In the genomic region with DNA sequence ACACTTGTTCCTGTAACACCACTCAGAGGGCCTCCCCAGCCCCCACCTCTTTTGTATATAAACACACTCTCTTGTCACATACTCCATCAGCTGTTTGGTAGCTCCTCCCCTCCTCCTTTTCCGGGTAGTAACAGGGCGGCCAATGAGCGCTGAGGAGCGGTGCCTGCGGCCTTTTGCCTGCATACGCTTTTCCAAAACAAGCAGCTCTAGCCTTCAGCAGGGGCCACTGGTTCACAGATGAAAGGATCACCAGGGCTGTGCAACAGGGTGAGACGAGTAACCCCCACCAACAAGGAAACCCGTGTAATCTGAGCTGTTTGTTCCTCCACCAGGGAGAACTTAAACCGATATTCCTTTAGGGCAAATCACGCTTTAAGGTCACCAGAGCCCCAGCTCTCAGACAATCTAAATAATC, we compare ENCODE assay signal across 1 cellular context.
TF ChIP-seq lines count a peak whose summit lies in the region.

No MANE protein-coding gene starts in this region.

TF ChIP-seq in K562, 482 proteins besides CTCF, POLR2A, EP300 and RAD21 (continued from another document and continues in another):
- TF ChIP-seq, protein P1, sequence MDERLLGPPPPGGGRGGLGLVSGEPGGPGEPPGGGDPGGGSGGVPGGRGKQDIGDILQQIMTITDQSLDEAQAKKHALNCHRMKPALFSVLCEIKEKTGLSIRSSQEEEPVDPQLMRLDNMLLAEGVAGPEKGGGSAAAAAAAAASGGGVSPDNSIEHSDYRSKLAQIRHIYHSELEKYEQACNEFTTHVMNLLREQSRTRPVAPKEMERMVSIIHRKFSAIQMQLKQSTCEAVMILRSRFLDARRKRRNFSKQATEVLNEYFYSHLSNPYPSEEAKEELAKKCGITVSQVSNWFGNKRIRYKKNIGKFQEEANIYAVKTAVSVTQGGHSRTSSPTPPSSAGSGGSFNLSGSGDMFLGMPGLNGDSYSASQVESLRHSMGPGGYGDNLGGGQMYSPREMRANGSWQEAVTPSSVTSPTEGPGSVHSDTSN (CRISPR knock-in tag; IDR thresholded peaks at IDR 0.05; ENCODE audit: low read depth): no peak
- TF ChIP-seq, protein P1 (tag; conservative IDR thresholded peaks at IDR 0.05; ENCODE audit: low read depth): 0 out of 2 replicates have a peak, but pooled peaks have one; percentile 45
- TF ChIP-seq, protein P2, sequence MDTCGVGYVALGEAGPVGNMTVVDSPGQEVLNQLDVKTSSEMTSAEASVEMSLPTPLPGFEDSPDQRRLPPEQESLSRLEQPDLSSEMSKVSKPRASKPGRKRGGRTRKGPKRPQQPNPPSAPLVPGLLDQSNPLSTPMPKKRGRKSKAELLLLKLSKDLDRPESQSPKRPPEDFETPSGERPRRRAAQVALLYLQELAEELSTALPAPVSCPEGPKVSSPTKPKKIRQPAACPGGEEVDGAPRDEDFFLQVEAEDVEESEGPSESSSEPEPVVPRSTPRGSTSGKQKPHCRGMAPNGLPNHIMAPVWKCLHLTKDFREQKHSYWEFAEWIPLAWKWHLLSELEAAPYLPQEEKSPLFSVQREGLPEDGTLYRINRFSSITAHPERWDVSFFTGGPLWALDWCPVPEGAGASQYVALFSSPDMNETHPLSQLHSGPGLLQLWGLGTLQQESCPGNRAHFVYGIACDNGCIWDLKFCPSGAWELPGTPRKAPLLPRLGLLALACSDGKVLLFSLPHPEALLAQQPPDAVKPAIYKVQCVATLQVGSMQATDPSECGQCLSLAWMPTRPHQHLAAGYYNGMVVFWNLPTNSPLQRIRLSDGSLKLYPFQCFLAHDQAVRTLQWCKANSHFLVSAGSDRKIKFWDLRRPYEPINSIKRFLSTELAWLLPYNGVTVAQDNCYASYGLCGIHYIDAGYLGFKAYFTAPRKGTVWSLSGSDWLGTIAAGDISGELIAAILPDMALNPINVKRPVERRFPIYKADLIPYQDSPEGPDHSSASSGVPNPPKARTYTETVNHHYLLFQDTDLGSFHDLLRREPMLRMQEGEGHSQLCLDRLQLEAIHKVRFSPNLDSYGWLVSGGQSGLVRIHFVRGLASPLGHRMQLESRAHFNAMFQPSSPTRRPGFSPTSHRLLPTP (IDR thresholded peaks at IDR 0.05; ENCODE audit: borderline replicate concordance, extremely low read depth, insufficient read length): no peak
- TF ChIP-seq, protein P3, sequence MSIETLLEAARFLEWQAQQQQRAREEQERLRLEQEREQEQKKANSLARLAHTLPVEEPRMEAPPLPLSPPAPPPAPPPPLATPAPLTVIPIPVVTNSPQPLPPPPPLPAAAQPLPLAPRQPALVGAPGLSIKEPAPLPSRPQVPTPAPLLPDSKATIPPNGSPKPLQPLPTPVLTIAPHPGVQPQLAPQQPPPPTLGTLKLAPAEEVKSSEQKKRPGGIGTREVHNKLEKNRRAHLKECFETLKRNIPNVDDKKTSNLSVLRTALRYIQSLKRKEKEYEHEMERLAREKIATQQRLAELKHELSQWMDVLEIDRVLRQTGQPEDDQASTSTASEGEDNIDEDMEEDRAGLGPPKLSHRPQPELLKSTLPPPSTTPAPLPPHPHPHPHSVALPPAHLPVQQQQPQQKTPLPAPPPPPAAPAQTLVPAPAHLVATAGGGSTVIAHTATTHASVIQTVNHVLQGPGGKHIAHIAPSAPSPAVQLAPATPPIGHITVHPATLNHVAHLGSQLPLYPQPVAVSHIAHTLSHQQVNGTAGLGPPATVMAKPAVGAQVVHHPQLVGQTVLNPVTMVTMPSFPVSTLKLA (conservative IDR thresholded peaks at IDR 0.05): peak; percentile 38 to 70; a peak in 3 of 4 replicates
- TF ChIP-seq ZNF12 (CRISPR knock-in tag; IDR thresholded peaks at IDR 0.05) (0 out of 2 replicates have a peak, but pooled peaks have one; percentile 39), U2AF1 (optimal IDR thresholded peaks at IDR 0.05; ENCODE audit: low read depth, low read length) (no peak), NFIC (IDR thresholded peaks at IDR 0.05) (no peak), KLF6 (CRISPR knock-in tag; IDR thresholded peaks at IDR 0.05; ENCODE audit: borderline replicate concordance) (peak; percentile 32; the same call in 1 of the 2 replicates), ZKSCAN1 (IDR thresholded peaks at IDR 0.05; ENCODE audit: low read depth, low read length) (no peak), FOXK2 (conservative IDR thresholded peaks at IDR 0.05 in 1 of 2, IDR thresholded peaks at IDR 0.05 in 1 of 2; ENCODE audit: low read depth in 2 of 2) (peak; percentile 93 to 95), CREB1 (IDR thresholded peaks at IDR 0.05) (0 out of 2 replicates have a peak, but pooled peaks have one; percentile 16), CREB1 (CRISPR knock-in tag; IDR thresholded peaks at IDR 0.05) (no peak), KLF13 (tag; IDR thresholded peaks at IDR 0.05; ENCODE audit: borderline replicate concordance, low read depth) (no peak), JUND (IDR thresholded peaks at IDR 0.05; ENCODE audit: borderline replicate concordance, low read depth, low read length) (peak; percentile 20; the same call in 1 of the 2 replicates), JUND (tag; IDR thresholded peaks at IDR 0.05; ENCODE audit: borderline replicate concordance, low read depth, low read length) (peak; percentile 22; the same call in 2 of the 3 replicates), DACH1 (IDR thresholded peaks at IDR 0.05; ENCODE audit: partially characterized antibody) (peak; percentile 99), RHOXF2B (CRISPR knock-in tag; conservative IDR thresholded peaks at IDR 0.05) (no peak), ZNF780A (CRISPR knock-in tag; IDR thresholded peaks at IDR 0.05) (no peak), HNRNPLL (IDR thresholded peaks at IDR 0.05; ENCODE audit: low read depth, low read length, poor library complexity, severe bottlenecking) (peak; percentile 54), GABPB1 (CRISPR knock-in tag; IDR thresholded peaks at IDR 0.05) (peak; percentile 14; the same call in 1 of the 2 replicates)
- TF ChIP-seq, protein P4, sequence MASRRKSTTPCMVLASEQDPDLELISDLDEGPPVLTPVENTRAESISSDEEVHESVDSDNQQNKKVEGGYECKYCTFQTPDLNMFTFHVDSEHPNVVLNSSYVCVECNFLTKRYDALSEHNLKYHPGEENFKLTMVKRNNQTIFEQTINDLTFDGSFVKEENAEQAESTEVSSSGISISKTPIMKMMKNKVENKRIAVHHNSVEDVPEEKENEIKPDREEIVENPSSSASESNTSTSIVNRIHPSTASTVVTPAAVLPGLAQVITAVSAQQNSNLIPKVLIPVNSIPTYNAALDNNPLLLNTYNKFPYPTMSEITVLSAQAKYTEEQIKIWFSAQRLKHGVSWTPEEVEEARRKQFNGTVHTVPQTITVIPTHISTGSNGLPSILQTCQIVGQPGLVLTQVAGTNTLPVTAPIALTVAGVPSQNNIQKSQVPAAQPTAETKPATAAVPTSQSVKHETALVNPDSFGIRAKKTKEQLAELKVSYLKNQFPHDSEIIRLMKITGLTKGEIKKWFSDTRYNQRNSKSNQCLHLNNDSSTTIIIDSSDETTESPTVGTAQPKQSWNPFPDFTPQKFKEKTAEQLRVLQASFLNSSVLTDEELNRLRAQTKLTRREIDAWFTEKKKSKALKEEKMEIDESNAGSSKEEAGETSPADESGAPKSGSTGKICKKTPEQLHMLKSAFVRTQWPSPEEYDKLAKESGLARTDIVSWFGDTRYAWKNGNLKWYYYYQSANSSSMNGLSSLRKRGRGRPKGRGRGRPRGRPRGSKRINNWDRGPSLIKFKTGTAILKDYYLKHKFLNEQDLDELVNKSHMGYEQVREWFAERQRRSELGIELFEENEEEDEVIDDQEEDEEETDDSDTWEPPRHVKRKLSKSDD (conservative IDR thresholded peaks at IDR 0.05; ENCODE audit: low read length): 0 out of 2 replicates have a peak, but pooled peaks have one; percentile 70
- TF ChIP-seq, protein P5, sequence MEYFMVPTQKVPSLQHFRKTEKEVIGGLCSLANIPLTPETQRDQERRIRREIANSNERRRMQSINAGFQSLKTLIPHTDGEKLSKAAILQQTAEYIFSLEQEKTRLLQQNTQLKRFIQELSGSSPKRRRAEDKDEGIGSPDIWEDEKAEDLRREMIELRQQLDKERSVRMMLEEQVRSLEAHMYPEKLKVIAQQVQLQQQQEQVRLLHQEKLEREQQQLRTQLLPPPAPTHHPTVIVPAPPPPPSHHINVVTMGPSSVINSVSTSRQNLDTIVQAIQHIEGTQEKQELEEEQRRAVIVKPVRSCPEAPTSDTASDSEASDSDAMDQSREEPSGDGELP (CRISPR knock-in tag; IDR thresholded peaks at IDR 0.05; ENCODE audit: borderline replicate concordance): peak; percentile 100
- TF ChIP-seq, protein P6, sequence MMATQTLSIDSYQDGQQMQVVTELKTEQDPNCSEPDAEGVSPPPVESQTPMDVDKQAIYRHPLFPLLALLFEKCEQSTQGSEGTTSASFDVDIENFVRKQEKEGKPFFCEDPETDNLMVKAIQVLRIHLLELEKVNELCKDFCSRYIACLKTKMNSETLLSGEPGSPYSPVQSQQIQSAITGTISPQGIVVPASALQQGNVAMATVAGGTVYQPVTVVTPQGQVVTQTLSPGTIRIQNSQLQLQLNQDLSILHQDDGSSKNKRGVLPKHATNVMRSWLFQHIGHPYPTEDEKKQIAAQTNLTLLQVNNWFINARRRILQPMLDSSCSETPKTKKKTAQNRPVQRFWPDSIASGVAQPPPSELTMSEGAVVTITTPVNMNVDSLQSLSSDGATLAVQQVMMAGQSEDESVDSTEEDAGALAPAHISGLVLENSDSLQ (IDR thresholded peaks at IDR 0.05): peak; percentile 55; the same call in 1 of the 2 replicates
- TF ChIP-seq, protein P7, sequence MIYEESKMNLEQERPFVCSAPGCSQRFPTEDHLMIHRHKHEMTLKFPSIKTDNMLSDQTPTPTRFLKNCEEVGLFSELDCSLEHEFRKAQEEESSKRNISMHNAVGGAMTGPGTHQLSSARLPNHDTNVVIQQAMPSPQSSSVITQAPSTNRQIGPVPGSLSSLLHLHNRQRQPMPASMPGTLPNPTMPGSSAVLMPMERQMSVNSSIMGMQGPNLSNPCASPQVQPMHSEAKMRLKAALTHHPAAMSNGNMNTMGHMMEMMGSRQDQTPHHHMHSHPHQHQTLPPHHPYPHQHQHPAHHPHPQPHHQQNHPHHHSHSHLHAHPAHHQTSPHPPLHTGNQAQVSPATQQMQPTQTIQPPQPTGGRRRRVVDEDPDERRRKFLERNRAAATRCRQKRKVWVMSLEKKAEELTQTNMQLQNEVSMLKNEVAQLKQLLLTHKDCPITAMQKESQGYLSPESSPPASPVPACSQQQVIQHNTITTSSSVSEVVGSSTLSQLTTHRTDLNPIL (CRISPR knock-in tag; IDR thresholded peaks at IDR 0.05): 0 out of 2 replicates have a peak, but pooled peaks have one; percentile 7
- TF ChIP-seq, protein P8, sequence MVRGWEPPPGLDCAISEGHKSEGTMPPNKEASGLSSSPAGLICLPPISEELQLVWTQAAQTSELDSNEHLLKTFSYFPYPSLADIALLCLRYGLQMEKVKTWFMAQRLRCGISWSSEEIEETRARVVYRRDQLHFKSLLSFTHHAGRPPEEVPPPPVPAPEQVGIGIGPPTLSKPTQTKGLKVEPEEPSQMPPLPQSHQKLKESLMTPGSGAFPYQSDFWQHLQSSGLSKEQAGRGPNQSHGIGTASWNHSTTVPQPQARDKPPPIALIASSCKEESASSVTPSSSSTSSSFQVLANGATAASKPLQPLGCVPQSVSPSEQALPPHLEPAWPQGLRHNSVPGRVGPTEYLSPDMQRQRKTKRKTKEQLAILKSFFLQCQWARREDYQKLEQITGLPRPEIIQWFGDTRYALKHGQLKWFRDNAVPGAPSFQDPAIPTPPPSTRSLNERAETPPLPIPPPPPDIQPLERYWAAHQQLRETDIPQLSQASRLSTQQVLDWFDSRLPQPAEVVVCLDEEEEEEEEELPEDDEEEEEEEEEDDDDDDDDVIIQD (CRISPR knock-in tag; IDR thresholded peaks at IDR 0.05): no peak
- TF ChIP-seq, protein P9, sequence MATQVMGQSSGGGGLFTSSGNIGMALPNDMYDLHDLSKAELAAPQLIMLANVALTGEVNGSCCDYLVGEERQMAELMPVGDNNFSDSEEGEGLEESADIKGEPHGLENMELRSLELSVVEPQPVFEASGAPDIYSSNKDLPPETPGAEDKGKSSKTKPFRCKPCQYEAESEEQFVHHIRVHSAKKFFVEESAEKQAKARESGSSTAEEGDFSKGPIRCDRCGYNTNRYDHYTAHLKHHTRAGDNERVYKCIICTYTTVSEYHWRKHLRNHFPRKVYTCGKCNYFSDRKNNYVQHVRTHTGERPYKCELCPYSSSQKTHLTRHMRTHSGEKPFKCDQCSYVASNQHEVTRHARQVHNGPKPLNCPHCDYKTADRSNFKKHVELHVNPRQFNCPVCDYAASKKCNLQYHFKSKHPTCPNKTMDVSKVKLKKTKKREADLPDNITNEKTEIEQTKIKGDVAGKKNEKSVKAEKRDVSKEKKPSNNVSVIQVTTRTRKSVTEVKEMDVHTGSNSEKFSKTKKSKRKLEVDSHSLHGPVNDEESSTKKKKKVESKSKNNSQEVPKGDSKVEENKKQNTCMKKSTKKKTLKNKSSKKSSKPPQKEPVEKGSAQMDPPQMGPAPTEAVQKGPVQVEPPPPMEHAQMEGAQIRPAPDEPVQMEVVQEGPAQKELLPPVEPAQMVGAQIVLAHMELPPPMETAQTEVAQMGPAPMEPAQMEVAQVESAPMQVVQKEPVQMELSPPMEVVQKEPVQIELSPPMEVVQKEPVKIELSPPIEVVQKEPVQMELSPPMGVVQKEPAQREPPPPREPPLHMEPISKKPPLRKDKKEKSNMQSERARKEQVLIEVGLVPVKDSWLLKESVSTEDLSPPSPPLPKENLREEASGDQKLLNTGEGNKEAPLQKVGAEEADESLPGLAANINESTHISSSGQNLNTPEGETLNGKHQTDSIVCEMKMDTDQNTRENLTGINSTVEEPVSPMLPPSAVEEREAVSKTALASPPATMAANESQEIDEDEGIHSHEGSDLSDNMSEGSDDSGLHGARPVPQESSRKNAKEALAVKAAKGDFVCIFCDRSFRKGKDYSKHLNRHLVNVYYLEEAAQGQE (CRISPR knock-in tag; IDR thresholded peaks at IDR 0.05; ENCODE audit: low read depth): 0 out of 2 replicates have a peak, but pooled peaks have one; percentile 40
- TF ChIP-seq, protein P10, sequence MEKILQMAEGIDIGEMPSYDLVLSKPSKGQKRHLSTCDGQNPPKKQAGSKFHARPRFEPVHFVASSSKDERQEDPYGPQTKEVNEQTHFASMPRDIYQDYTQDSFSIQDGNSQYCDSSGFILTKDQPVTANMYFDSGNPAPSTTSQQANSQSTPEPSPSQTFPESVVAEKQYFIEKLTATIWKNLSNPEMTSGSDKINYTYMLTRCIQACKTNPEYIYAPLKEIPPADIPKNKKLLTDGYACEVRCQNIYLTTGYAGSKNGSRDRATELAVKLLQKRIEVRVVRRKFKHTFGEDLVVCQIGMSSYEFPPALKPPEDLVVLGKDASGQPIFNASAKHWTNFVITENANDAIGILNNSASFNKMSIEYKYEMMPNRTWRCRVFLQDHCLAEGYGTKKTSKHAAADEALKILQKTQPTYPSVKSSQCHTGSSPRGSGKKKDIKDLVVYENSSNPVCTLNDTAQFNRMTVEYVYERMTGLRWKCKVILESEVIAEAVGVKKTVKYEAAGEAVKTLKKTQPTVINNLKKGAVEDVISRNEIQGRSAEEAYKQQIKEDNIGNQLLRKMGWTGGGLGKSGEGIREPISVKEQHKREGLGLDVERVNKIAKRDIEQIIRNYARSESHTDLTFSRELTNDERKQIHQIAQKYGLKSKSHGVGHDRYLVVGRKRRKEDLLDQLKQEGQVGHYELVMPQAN (IDR thresholded peaks at IDR 0.05; ENCODE audit: borderline replicate concordance): peak; percentile 48; the same call in 1 of the 2 replicates
